13 cellular contexts compared by ENCODE assay signal in genomic region chrX:42107495-42108139, GRCh38.
DNase-seq lines count a peak whose midpoint lies in the region; ATAC-seq and TF ChIP-seq lines count a peak whose summit lies in the region.
"Had no signal": no experiment of that assay in that cellular context is flagged by ENCODE, and none has a peak within 500 bp of the region (broad histone marks: within the 10 kb centered on the region; RNA-seq: fewer than 3 reads in every experiment).

No MANE protein-coding gene starts in this region.

- H3K4me3 ChIP-seq in transverse colon = no peak overlapping the region
- H3K4me3 ChIP-seq: pancreas had no signal

- 40% methylated on average over 7 of the region's 7 CpGs; no CpG with 5 or more reads in 1 of the 2 donors for WGBS in transverse colon (ENCODE audit: low coverage in 1 of 2), 2 donors

- H3K9me3 ChIP-seq in transverse colon = no peaks in the 10 kb centered on the region
- H3K9me3 ChIP-seq: pancreas had no signal

- peaks cover 0 to 5% (median 0%) of the 10 kb centered on the region in 4 donors for H3K4me1 ChIP-seq in transverse colon
- H3K4me1 ChIP-seq: pancreas had no signal

- peak overlapping the region; percentile 37 to 66 (median 57) for H3K27ac ChIP-seq in transverse colon
- H3K27ac ChIP-seq: pancreas had no signal

- no peaks in the 10 kb centered on the region for H3K27me3 Mint-ChIP-seq in activated T-cell treated with anti-CD3 and anti-CD28 coated beads, Interleukin-2, amount 50 U/mL, for 4 hours (ENCODE audit: low read depth)

- DNase-seq in stimulated activated CD4-positive, alpha-beta T cell treated with anti-CD3 and anti-CD28 coated beads, Interleukin-15, amount 100 ng/mL, for 24 hours = peak; percentile 27
- DNase-seq in stimulated activated CD4-positive, alpha-beta T cell treated with anti-CD3 and anti-CD28 coated beads, Interleukin-12 subunit alpha, Interleukin-12 subunit beta, amount 100 ng/mL, for 4 hours = no peak
- DNase-seq in activated T-cell treated with anti-CD3 and anti-CD28 coated beads, Interleukin-2, amount 50 U/mL, for 4 hours = no peak
- DNase-seq in transverse colon (no peak), CD1c-positive myeloid dendritic cell (ENCODE audit: extremely low spot score) (no peak), sciatic nerve (ENCODE audit: low spot score) (no peak)
- DNase-seq: mammary epithelial cell, NCI-H510A treated with DMSO at 0.1 percent for 48 hours, pancreas, RPMI8226, T1000 had no signal

- TF ChIP-seq POLR2A in transverse colon (IDR thresholded peaks at IDR 0.05) = no peak

- H3K9me3 Mint-ChIP-seq in activated T-cell treated with anti-CD3 and anti-CD28 coated beads, Interleukin-2, amount 50 U/mL, for 4 hours = no peaks in the 10 kb centered on the region

- no peaks in the 10 kb centered on the region for H3K27me3 ChIP-seq in transverse colon
- H3K27me3 ChIP-seq: pancreas had no signal

- ATAC-seq in HG02870 (IDR thresholded peaks at IDR 0.05; ENCODE audit: unreplicated experiment) (peak; percentile 66), GM21737 (IDR thresholded peaks at IDR 0.05; ENCODE audit: unreplicated experiment) (no peak), sciatic nerve (no peak)
- ATAC-seq in activated T-cell treated with anti-CD3 and anti-CD28 coated beads, Interleukin-2, amount 50 U/mL, for 4 hours = peak; percentile 92
- ATAC-seq: pancreas had no signal

- H3K4me1 Mint-ChIP-seq in activated T-cell treated with anti-CD3 and anti-CD28 coated beads, Interleukin-2, amount 50 U/mL, for 4 hours (ENCODE audit: low read depth) = peaks cover 31% of the 10 kb centered on the region

- in situ Hi-C loops in transverse colon (cut with MboI; ENCODE audit: low pct_ligation_motif_present in 1 of 4, low pct_unique_long_range_greater_than_20kb in 1 of 4, low sequenced_read_pairs in 3 of 4) = no loop called here

- H3K36me3 Mint-ChIP-seq in activated T-cell treated with anti-CD3 and anti-CD28 coated beads, Interleukin-2, amount 50 U/mL, for 4 hours (ENCODE audit: insufficient read depth) = no peaks in the 10 kb centered on the region

- H3K4me3 Mint-ChIP-seq in activated T-cell treated with anti-CD3 and anti-CD28 coated beads, Interleukin-2, amount 50 U/mL, for 4 hours = no peak overlapping the region

- TF ChIP-seq EP300 in transverse colon (IDR thresholded peaks at IDR 0.05; ENCODE audit: low read depth) = no peak

- intact Hi-C loops in transverse colon (cut with DNase I; ENCODE audit: low total_unique reads) (no loop called here), sciatic nerve (cut with DNase I) (no loop called here)

- TF ChIP-seq CTCF in transverse colon (IDR thresholded peaks at IDR 0.05) = no peak

- H3K36me3 ChIP-seq in transverse colon = no peaks in the 10 kb centered on the region
- H3K36me3 ChIP-seq: pancreas had no signal

Comparison
In these comparisons a context has a peak if more than half of its experiments do, and no peak if none do; other contexts are left out.
1. ATAC-seq: peak in HG02870 (single experiment) and activated T-cell treated with anti-CD3 and anti-CD28 coated beads, Interleukin-2, amount 50 U/mL, for 4 hours (2 of 2); none in GM21737 (single experiment) and sciatic nerve (single experiment).